1 cellular context compared by ENCODE assay signal in genomic region chr3:68936855-68937254, GRCh38.
TF ChIP-seq lines count a peak whose summit lies in the region.

No MANE protein-coding gene starts in this region.

TF ChIP-seq in GM23338, 12 proteins besides CTCF, POLR2A, EP300 and RAD21 (continued from another document):
- no peak for TF ChIP-seq REST (IDR thresholded peaks at IDR 0.05; ENCODE audit: unreplicated experiment)
